In genomic region chr4:1413687-1414479, GRCh38 we compare ENCODE assay signal across 32 cellular contexts. TPM values are rescaled to one million over a fixed set of nuclear protein-coding genes. Genes with fewer than 3 reads are reported as not detected.
DNase-seq lines count a peak whose midpoint lies in the region; ATAC-seq and TF ChIP-seq lines count a peak whose summit lies in the region.
"Had no signal": no experiment of that assay in that cellular context is flagged by ENCODE, and none has a peak within 500 bp of the region (broad histone marks: within the 10 kb centered on the region; RNA-seq: fewer than 3 reads in every experiment).

No MANE protein-coding gene starts in this region.

- ATAC-seq in activated CD8-positive, alpha-beta memory T cell treated with anti-CD3 and anti-CD28 coated beads, Interleukin-2, amount 10 ng/mL, durations not matched to agents 7 days and 5 days, result no peak
- ATAC-seq in upper lobe of right lung, result no peak
- no peak for ATAC-seq in GM18498 (IDR thresholded peaks at IDR 0.05; ENCODE audit: unreplicated experiment)

- no peaks in the 10 kb centered on the region for H3K9me3 Mint-ChIP-seq in activated CD8-positive, alpha-beta memory T cell treated with anti-CD3 and anti-CD28 coated beads, Interleukin-2, amount 10 ng/mL, durations not matched to agents 7 days and 5 days (ENCODE audit: low read depth)
- H3K9me3 Mint-ChIP-seq in H9, result no peaks in the 10 kb centered on the region; a peak in 1 of 5 replicates
- H3K9me3 Mint-ChIP-seq: activated CD4-positive, alpha-beta memory T cell treated with anti-CD3 and anti-CD28 coated beads, Interleukin-2, amount 10 ng/mL, durations not matched to agents 7 days and 5 days; activated naive CD4-positive, alpha-beta T cell treated with anti-CD3 and anti-CD28 coated beads for 36 hours; stimulated activated naive CD8-positive, alpha-beta T cell treated with anti-CD3 and anti-CD28 coated beads, Interleukin-15, Interleukin-2, amounts not matched to agents 100 ng/mL and 50 ng/mL, for 24 hours had no signal

- H3T11ph ChIP-seq in H9 (ENCODE audit: low read length), result no peak overlapping the region

- H3K79me2 ChIP-seq in H9 (ENCODE audit: insufficient read depth, low read length), result no peaks in the 10 kb centered on the region

- no peaks in the 10 kb centered on the region for H3K36me3 Mint-ChIP-seq in activated CD8-positive, alpha-beta memory T cell treated with anti-CD3 and anti-CD28 coated beads, Interleukin-2, amount 10 ng/mL, durations not matched to agents 7 days and 5 days
- H3K36me3 Mint-ChIP-seq in H9 (ENCODE audit: insufficient read depth in 1 of 3, low read depth in 3 of 3), result no peaks in the 10 kb centered on the region; a peak in 1 of 7 replicates
- H3K36me3 Mint-ChIP-seq: IgD-negative memory B cell had no signal

- no peak overlapping the region for H3K23ac ChIP-seq in H9 (ENCODE audit: insufficient read length, low read depth, low read length)

- H2BK5ac ChIP-seq in H9 (ENCODE audit: insufficient read length, low read length), result no peak overlapping the region

- H4K20me1 ChIP-seq in H9 (ENCODE audit: control insufficient read depth, insufficient read depth, insufficient read length), result no peaks in the 10 kb centered on the region

- H3K9ac ChIP-seq in H9 (ENCODE audit: extremely low read depth, insufficient read length, low read length), result no peak overlapping the region
- H3K9ac ChIP-seq in iPS-15b (ENCODE audit: low read depth, low read length), result no peak overlapping the region
- H3K9ac ChIP-seq: GM23248 had no signal

- H3K4me3 Mint-ChIP-seq in activated CD8-positive, alpha-beta memory T cell treated with anti-CD3 and anti-CD28 coated beads, Interleukin-2, amount 10 ng/mL, durations not matched to agents 7 days and 5 days, result no peak overlapping the region
- peak overlapping the region in 1 of 2 experiments; percentile 48; a peak in 3 of 5 replicates for H3K4me3 Mint-ChIP-seq in H9
- H3K4me3 Mint-ChIP-seq: activated CD4-positive, alpha-beta memory T cell treated with anti-CD3 and anti-CD28 coated beads, Interleukin-2, amount 10 ng/mL, durations not matched to agents 7 days and 5 days; activated naive CD4-positive, alpha-beta T cell treated with anti-CD3 and anti-CD28 coated beads for 36 hours; IgD-negative memory B cell; stimulated activated naive CD8-positive, alpha-beta T cell treated with anti-CD3 and anti-CD28 coated beads, Interleukin-15, Interleukin-2, amounts not matched to agents 100 ng/mL and 50 ng/mL, for 24 hours had no signal

- CTCF ChIA-PET in activated CD8-positive, alpha-beta memory T cell treated with anti-CD3 and anti-CD28 coated beads, Interleukin-2, amount 10 ng/mL, durations not matched to agents 7 days and 5 days (lab: Charles Lee), result no interaction called here

- DNase-seq in activated CD8-positive, alpha-beta memory T cell treated with anti-CD3 and anti-CD28 coated beads for 24 hours, result peak; percentile 17
- DNase-seq in activated CD8-positive, alpha-beta memory T cell treated with anti-CD3 and anti-CD28 coated beads, Interleukin-2, amount 10 ng/mL, durations not matched to agents 7 days and 5 days, result no peak
- DNase-seq in H9 (peak; percentile 27), upper lobe of right lung (peak; percentile 56), NCI-H2081 (lab: John Stamatoyannopoulos, UW) (no peak), T-helper 2 cell (no peak)
- DNase-seq: activated CD4-positive, alpha-beta memory T cell treated with anti-CD3 and anti-CD28 coated beads, Interleukin-2, amount 10 ng/mL, durations not matched to agents 7 days and 5 days; activated naive CD4-positive, alpha-beta T cell treated with anti-CD3 and anti-CD28 coated beads for 36 hours; COR-L47; DND-41; effector CD4-positive, alpha-beta T cell; erythroblast; foreskin melanocyte; GM23248; hippocampal formation; islet precursor cell; NCI-H2107; NCI-H510A; stimulated activated CD4-positive, alpha-beta T cell treated with anti-CD3 and anti-CD28 coated beads, Interleukin-4, amount 100 ng/mL, for 1 hour had no signal

- no CpG with 5 or more reads among the region's 77 CpGs for WGBS in H9 (ENCODE audit: extremely low coverage, insufficient read length, low lambda C conversion rate)

- H3K14ac ChIP-seq in H9 (ENCODE audit: insufficient read depth, low read length), result no peak overlapping the region

- no peak for TF ChIP-seq CTCF in H9 (conservative IDR thresholded peaks at IDR 0.05)
- no peak for TF ChIP-seq CTCF in upper lobe of right lung (IDR thresholded peaks at IDR 0.05)

- H2AK5ac ChIP-seq in H9 (ENCODE audit: insufficient read length, low read length), result no peak overlapping the region

- no peak overlapping the region for H2BK20ac ChIP-seq in H9 (ENCODE audit: low read depth, low read length, poor library complexity, severe bottlenecking)

- H2BK120ac ChIP-seq in H9 (ENCODE audit: low read depth, low read length, poor library complexity, severe bottlenecking), result no peak overlapping the region

- no peak overlapping the region for H3K4ac ChIP-seq in H9 (ENCODE audit: low read depth, low read length)

- H3K4me1 ChIP-seq in H9 (ENCODE audit: insufficient read depth, low read length) (no peaks in the 10 kb centered on the region), iPS-15b (ENCODE audit: control insufficient read depth, insufficient read depth, low read length) (no peaks in the 10 kb centered on the region), upper lobe of right lung (no peaks in the 10 kb centered on the region)

- H3K9me3 ChIP-seq in H9 (ENCODE audit: control insufficient read depth, low read depth, low read length) (no peaks in the 10 kb centered on the region), iPS-15b (ENCODE audit: control insufficient read depth, insufficient read depth, low read length) (no peaks in the 10 kb centered on the region), upper lobe of right lung (no peaks in the 10 kb centered on the region)
- H3K9me3 ChIP-seq: tibial nerve had no signal

- H3K27ac ChIP-seq in H9 (ENCODE audit: insufficient read length, low read depth, low read length) (no peak overlapping the region), upper lobe of right lung (no peak overlapping the region)
- H3K27ac ChIP-seq: GM23248, HL-60, tibial nerve, VCaP had no signal

- no peak overlapping the region for H2BK12ac ChIP-seq in H9 (ENCODE audit: insufficient read length, low read depth, low read length)

- no peak overlapping the region for H4K91ac ChIP-seq in H9 (ENCODE audit: insufficient read length, low read depth, low read length)

- no peak overlapping the region for H3K56ac ChIP-seq in H9 (ENCODE audit: insufficient read length, low read depth, low read length)

- no peak overlapping the region for H2AFZ ChIP-seq in H9 (ENCODE audit: low read length)
- H2AFZ ChIP-seq: GM23248 had no signal

- no peaks in the 10 kb centered on the region for H3K4me1 Mint-ChIP-seq in activated CD8-positive, alpha-beta memory T cell treated with anti-CD3 and anti-CD28 coated beads, Interleukin-2, amount 10 ng/mL, durations not matched to agents 7 days and 5 days
- peaks cover 2 to 6% of the 10 kb centered on the region in 2 experiments; a peak in 3 of 4 replicates for H3K4me1 Mint-ChIP-seq in H9
- H3K4me1 Mint-ChIP-seq: activated CD4-positive, alpha-beta memory T cell treated with anti-CD3 and anti-CD28 coated beads, Interleukin-2, amount 10 ng/mL, durations not matched to agents 7 days and 5 days had no signal

- H4K8ac ChIP-seq in H9 (replicated peaks; ENCODE audit: insufficient read length, low read depth, low read length), result no peak overlapping the region

- intact Hi-C loops in upper lobe of right lung (cut with DNase I), result no loop called here

- no peak overlapping the region for H3K18ac ChIP-seq in H9 (ENCODE audit: insufficient read length, low read depth, low read length)

- no peak overlapping the region for H3K4me2 ChIP-seq in H9 (ENCODE audit: insufficient read depth, insufficient read length, low read length)

- no peak overlapping the region for H3K27ac Mint-ChIP-seq in activated CD8-positive, alpha-beta memory T cell treated with anti-CD3 and anti-CD28 coated beads, Interleukin-2, amount 10 ng/mL, durations not matched to agents 7 days and 5 days
- no peak overlapping the region for H3K27ac Mint-ChIP-seq in H9
- H3K27ac Mint-ChIP-seq: activated CD4-positive, alpha-beta memory T cell treated with anti-CD3 and anti-CD28 coated beads, Interleukin-2, amount 10 ng/mL, durations not matched to agents 7 days and 5 days; activated naive CD4-positive, alpha-beta T cell treated with anti-CD3 and anti-CD28 coated beads for 36 hours; IgD-negative memory B cell; stimulated activated naive CD8-positive, alpha-beta T cell treated with anti-CD3 and anti-CD28 coated beads, Interleukin-15, Interleukin-2, amounts not matched to agents 100 ng/mL and 50 ng/mL, for 24 hours had no signal

- H3K4me3 ChIP-seq in iPS-15b (ENCODE audit: low read depth, low read length), result peak overlapping the region; percentile 3
- H3K4me3 ChIP-seq in upper lobe of right lung, result no peak overlapping the region
- H3K4me3 ChIP-seq: GM23248, lung, tibial nerve had no signal

- H3K36me3 ChIP-seq in iPS-15b (ENCODE audit: control insufficient read depth, insufficient read depth, low read length) (no peaks in the 10 kb centered on the region), upper lobe of right lung (no peaks in the 10 kb centered on the region)
- H3K36me3 ChIP-seq: tibial nerve had no signal

- H3K27me3 Mint-ChIP-seq in activated CD8-positive, alpha-beta memory T cell treated with anti-CD3 and anti-CD28 coated beads, Interleukin-2, amount 10 ng/mL, durations not matched to agents 7 days and 5 days, result peaks cover 25% of the 10 kb centered on the region
- H3K27me3 Mint-ChIP-seq in H9 (ENCODE audit: low read depth), result peaks cover 48% of the 10 kb centered on the region

- H2BK15ac ChIP-seq in H9 (ENCODE audit: low read depth, low read length), result no peak overlapping the region

- H4K5ac ChIP-seq in H9 (ENCODE audit: insufficient read length, low read depth, low read length), result no peak overlapping the region

- H3K23me2 ChIP-seq in H9 (ENCODE audit: insufficient read length, low read depth, low read length, poor library complexity, severe bottlenecking), result peaks cover 2% of the 10 kb centered on the region

- H3K79me1 ChIP-seq in H9 (ENCODE audit: insufficient read depth, low read depth, low read length, poor library complexity, severe bottlenecking), result no peaks in the 10 kb centered on the region

- H3K27me3 ChIP-seq in H9 (ENCODE audit: insufficient read depth, low read length) (peaks cover 24% of the 10 kb centered on the region; the same call in 1 of the 2 replicates), iPS-15b (ENCODE audit: control insufficient read depth, insufficient read depth, low read length) (peaks cover 49% of the 10 kb centered on the region), upper lobe of right lung (peaks cover 75% of the 10 kb centered on the region)

RNA-seq across cellular contexts. Expression of gene NKX1-1, which starts 7.6 kb away (rescaled TPM):
- not detected for total RNA-seq in activated CD8-positive, alpha-beta memory T cell treated with anti-CD3 and anti-CD28 coated beads, Interleukin-2, amount 10 ng/mL, durations not matched to agents 7 days and 5 days
- total RNA-seq in H9 (2021) (not detected in 2 replicates), upper lobe of right lung (not detected)
- total RNA-seq: A673; activated CD4-positive, alpha-beta memory T cell treated with anti-CD3 and anti-CD28 coated beads, Interleukin-2, amount 10 ng/mL, durations not matched to agents 7 days and 5 days; activated naive CD4-positive, alpha-beta T cell treated with anti-CD3 and anti-CD28 coated beads for 36 hours; astrocyte; GM23248; lung; M059J; renal cortical epithelial cell; T-helper 2 cell treated with Interferon-gamma antibody and Interleukin-4, amounts not matched to agents 100 ng/mL and 5 ng/mL, for 36 hours; tibial nerve had no signal

Comparison
In these comparisons a context has a peak if more than half of its experiments do, and no peak if none do; other contexts are left out.
1. DNase-seq: peak in activated CD8-positive, alpha-beta memory T cell treated with anti-CD3 and anti-CD28 coated beads for 24 hours (single experiment), H9 (single experiment) and upper lobe of right lung (single experiment); none in activated CD8-positive, alpha-beta memory T cell treated with anti-CD3 and anti-CD28 coated beads, Interleukin-2, amount 10 ng/mL, durations not matched to agents 7 days and 5 days (single experiment), NCI-H2081 (0 of 2) and T-helper 2 cell (0 of 5).